ENCODE assay signal across 8 cellular contexts in genomic region chr1:13838236-13838635, GRCh38.
"Had no signal": no experiment of that assay in that cellular context is flagged by ENCODE, and none has a peak within 500 bp of the region (broad histone marks: within the 10 kb centered on the region; RNA-seq: fewer than 3 reads in every experiment).

No MANE protein-coding gene starts in this region.

- H3K4me1 Mint-ChIP-seq: GM23338, H9 had no signal

- H3K4me3 Mint-ChIP-seq: GM23338, H9, HFFc6 had no signal

- H3K4me3 ChIP-seq: GM23338, HAP-1 had no signal

- H3K27ac Mint-ChIP-seq: GM23338, H9, HFFc6 had no signal

- H3K4me2 ChIP-seq: GM23338 had no signal

- H3K36me3 ChIP-seq: HAP-1 had no signal

- DNase-seq: GOT3, H7, H9, HCEC 1CT, HFFc6 had no signal

- H3K9me3 ChIP-seq: HAP-1 had no signal

- H2AFZ ChIP-seq: GM23338 had no signal

- ATAC-seq: GM23338, HCT116 had no signal

- H3K4me1 ChIP-seq: HAP-1 had no signal
